In genomic region chr1:12191242-12192032, GRCh38 we compare ENCODE assay signal across 17 cellular contexts. TPM values are rescaled to one million over a fixed set of nuclear protein-coding genes. Genes with fewer than 3 reads are reported as not detected.
A peak's percentile ranks its signal among the peaks of the same experiment; 100 is the strongest.
DNase-seq lines count a peak whose midpoint lies in the region; ATAC-seq, FAIRE-seq and TF ChIP-seq lines count a peak whose summit lies in the region.
"Had no signal": no experiment of that assay in that cellular context is flagged by ENCODE, and none has a peak within 500 bp of the region (broad histone marks: within the 10 kb centered on the region; RNA-seq: fewer than 3 reads in every experiment).

No MANE protein-coding gene starts in this region.

- no peak overlapping the region for H3K56ac ChIP-seq in H1 (replicated peaks; ENCODE audit: insufficient read length, low read depth, low read length)

- H3K9me3 ChIP-seq in H1 (ENCODE audit: insufficient read depth in 2 of 2, low read depth in 1 of 2, low read length in 1 of 2), result no peaks in the 10 kb centered on the region
- H3K9me3 ChIP-seq: body of pancreas had no signal

- TF ChIP-seq POLR2A in H1 (IDR thresholded peaks at IDR 0.05; ENCODE audit: control extremely low read depth in 1 of 2, low read depth in 2 of 2, low read length in 2 of 2) (no peak), GM18505 (IDR thresholded peaks at IDR 0.05; ENCODE audit: borderline replicate concordance, extremely low read depth, insufficient read depth, insufficient read length) (no peak)

- no peak overlapping the region for H3K9ac ChIP-seq in H1 (replicated peaks in 1 of 4; ENCODE audit: extremely low read depth in 1 of 4, low read depth in 3 of 4, low read length in 3 of 4)

- H3K4me1 Mint-ChIP-seq in activated naive CD8-positive, alpha-beta T cell treated with anti-CD3 and anti-CD28 coated beads, Interleukin-2, amount 10 ng/mL, durations not matched to agents 7 days and 5 days, result peaks cover 57% of the 10 kb centered on the region
- peaks cover 34% of the 10 kb centered on the region for H3K4me1 Mint-ChIP-seq in activated naive CD8-positive, alpha-beta T cell treated with anti-CD3 and anti-CD28 coated beads, Interleukin-2, amount 50 U/mL, for 24 hours
- H3K4me1 Mint-ChIP-seq in stimulated activated memory B cell treated with anti-CD40 and anti-IgM and Interleukin-4, amounts not matched to agents 10 μg/mL and 1 μg/mL and 100 μg/mL, for 72 hours, result peaks cover 76% of the 10 kb centered on the region

- peaks cover 0 to 6% (median 2%) of the 10 kb centered on the region in 4 experiments; a peak in 6 of 7 replicates for H3K4me1 ChIP-seq in H1 (replicated peaks in 1 of 4; ENCODE audit: control insufficient read depth in 3 of 4, insufficient read depth in 4 of 4, low read length in 3 of 4)
- H3K4me1 ChIP-seq: body of pancreas had no signal

- H3K14ac ChIP-seq in H1 (ENCODE audit: insufficient read length), result no peak overlapping the region

- H2AFZ ChIP-seq in H1 (ENCODE audit: low read length), result no peak overlapping the region

- H3K79me1 ChIP-seq in H1 (ENCODE audit: low read depth, low read length), result no peaks in the 10 kb centered on the region

- H3K36me3 Mint-ChIP-seq in activated naive CD8-positive, alpha-beta T cell treated with anti-CD3 and anti-CD28 coated beads, Interleukin-2, amount 10 ng/mL, durations not matched to agents 7 days and 5 days, result peaks cover 55% of the 10 kb centered on the region
- H3K36me3 Mint-ChIP-seq in activated naive CD8-positive, alpha-beta T cell treated with anti-CD3 and anti-CD28 coated beads, Interleukin-2, amount 50 U/mL, for 24 hours (ENCODE audit: low read depth), result peaks cover 62% of the 10 kb centered on the region
- peaks cover 74% of the 10 kb centered on the region for H3K36me3 Mint-ChIP-seq in stimulated activated memory B cell treated with anti-CD40 and anti-IgM and Interleukin-4, amounts not matched to agents 10 μg/mL and 1 μg/mL and 100 μg/mL, for 72 hours

- no peak overlapping the region for H2AK5ac ChIP-seq in H1 (ENCODE audit: low read depth, low read length)

- peak overlapping the region; percentile 25 for H3K27ac Mint-ChIP-seq in activated naive CD8-positive, alpha-beta T cell treated with anti-CD3 and anti-CD28 coated beads, Interleukin-2, amount 10 ng/mL, durations not matched to agents 7 days and 5 days
- no peak overlapping the region for H3K27ac Mint-ChIP-seq in activated naive CD8-positive, alpha-beta T cell treated with anti-CD3 and anti-CD28 coated beads, Interleukin-2, amount 50 U/mL, for 24 hours
- H3K27ac Mint-ChIP-seq in stimulated activated memory B cell treated with anti-CD40 and anti-IgM and Interleukin-4, amounts not matched to agents 10 μg/mL and 1 μg/mL and 100 μg/mL, for 72 hours, result peak overlapping the region; percentile 35
- H3K27ac Mint-ChIP-seq: IgD-negative memory B cell had no signal

- POLR2A ChIA-PET in activated naive CD8-positive, alpha-beta T cell treated with anti-CD3 and anti-CD28 coated beads, Interleukin-2, amount 10 ng/mL, durations not matched to agents 7 days and 5 days (lab: Charles Lee), result interaction anchor here (1.2 kb wide), 1 partner anchor 66 kb away, joined by 4 read pairs; no protein-coding TSS in a partner anchor
- POLR2A ChIA-PET in HEK293T (lab: Yijun Ruan, JAX), result no interaction called here
- POLR2A ChIA-PET in H1 (lab: Charles Lee; ENCODE audit: partially characterized antibody), result no interaction called here

- H3K9me3 Mint-ChIP-seq in activated naive CD8-positive, alpha-beta T cell treated with anti-CD3 and anti-CD28 coated beads, Interleukin-2, amount 10 ng/mL, durations not matched to agents 7 days and 5 days, result no peaks in the 10 kb centered on the region
- H3K9me3 Mint-ChIP-seq in activated naive CD8-positive, alpha-beta T cell treated with anti-CD3 and anti-CD28 coated beads, Interleukin-2, amount 50 U/mL, for 24 hours, result no peaks in the 10 kb centered on the region
- no peaks in the 10 kb centered on the region for H3K9me3 Mint-ChIP-seq in stimulated activated memory B cell treated with anti-CD40 and anti-IgM and Interleukin-4, amounts not matched to agents 10 μg/mL and 1 μg/mL and 100 μg/mL, for 72 hours
- H3K9me3 Mint-ChIP-seq: IgD-negative memory B cell had no signal

- CTCF ChIA-PET in HEK293T (lab: Yijun Ruan, JAX), result no interaction called here
- CTCF ChIA-PET in H1 (lab: Charles Lee; ENCODE audit: partially characterized antibody), result interaction anchor here (0.8 to 9.7 kb wide), 7 partner anchors 9 to 84 kb away, joined by 3 to 165 read pairs (median 5); no protein-coding TSS in a partner anchor

- no peak overlapping the region for H2BK12ac ChIP-seq in H1 (ENCODE audit: low read depth, low read length)

- peak in 1 of 2 experiments; percentile 99; a peak in 1 of 3 replicates for TF ChIP-seq EP300 in H1 (IDR thresholded peaks at IDR 0.05; ENCODE audit: borderline replicate concordance in 1 of 2, low read depth in 2 of 2, low read length in 2 of 2)

- no peak overlapping the region for H3K4me3 ChIP-seq in H1 (ENCODE audit: extremely low read depth in 1 of 4, insufficient read depth in 2 of 4, low read depth in 3 of 4, low read length in 4 of 4)
- H3K4me3 ChIP-seq: body of pancreas, dorsolateral prefrontal cortex had no signal

- no peak for FAIRE-seq in H1 (lab: Jason Lieb, UNC)
- FAIRE-seq: small intestine had no signal

- H3K23me2 ChIP-seq in H1 (ENCODE audit: low read depth, low read length), result no peaks in the 10 kb centered on the region

- no peaks in the 10 kb centered on the region for H3K36me3 ChIP-seq in H1 (ENCODE audit: control insufficient read depth in 2 of 4, insufficient read depth in 4 of 4, low read length in 3 of 4)

- no peak overlapping the region for H3K4me3 Mint-ChIP-seq in activated naive CD8-positive, alpha-beta T cell treated with anti-CD3 and anti-CD28 coated beads, Interleukin-2, amount 10 ng/mL, durations not matched to agents 7 days and 5 days
- no peak overlapping the region for H3K4me3 Mint-ChIP-seq in activated naive CD8-positive, alpha-beta T cell treated with anti-CD3 and anti-CD28 coated beads, Interleukin-2, amount 50 U/mL, for 24 hours
- H3K4me3 Mint-ChIP-seq in stimulated activated memory B cell treated with anti-CD40 and anti-IgM and Interleukin-4, amounts not matched to agents 10 μg/mL and 1 μg/mL and 100 μg/mL, for 72 hours, result no peak overlapping the region
- H3K4me3 Mint-ChIP-seq: B cell, IgD-negative memory B cell had no signal

- no peaks in the 10 kb centered on the region for H4K20me1 ChIP-seq in H1 (replicated peaks in 1 of 2; ENCODE audit: control insufficient read depth in 1 of 2, insufficient read depth in 2 of 2, low read length in 2 of 2)

- TF ChIP-seq RAD21 in H1 (IDR thresholded peaks at IDR 0.05 in 1 of 2, conservative IDR thresholded peaks at IDR 0.05 in 1 of 2; ENCODE audit: low read depth in 2 of 2, low read length in 2 of 2), result no peak

- DNase-seq in activated naive CD8-positive, alpha-beta T cell treated with anti-CD3 and anti-CD28 coated beads, Interleukin-2, amount 10 ng/mL, durations not matched to agents 7 days and 5 days, result no peak
- no peak for DNase-seq in activated naive CD8-positive, alpha-beta T cell treated with anti-CD3 and anti-CD28 coated beads, Interleukin-2, amount 50 U/mL, for 24 hours
- peak; percentile 59 for DNase-seq in HEK293T (ENCODE audit: extremely low spot score)
- DNase-seq in H1 (ENCODE audit: low read depth in 1 of 2, low spot score in 2 of 2), result no peak
- no peak for DNase-seq in NOMO-1 treated with DMSO at 0.1 percent for 48 hours (lab: John Stamatoyannopoulos, UW; ENCODE audit: unreplicated experiment)
- DNase-seq: activated CD4-positive, CD25-positive, alpha-beta regulatory T cell treated with anti-CD3 and anti-CD28 coated beads, Interleukin-2, amount 50 U/mL, for 72 hours; body of pancreas; dorsolateral prefrontal cortex; erythroblast; GOT3; NCI-H2107; Right ventricle myocardium superior; small intestine had no signal

- no peak overlapping the region for H3K23ac ChIP-seq in H1 (ENCODE audit: insufficient read length)

- H3K79me2 ChIP-seq in H1 (ENCODE audit: control insufficient read depth in 1 of 2, insufficient read depth in 2 of 2, low read length in 2 of 2), result no peaks in the 10 kb centered on the region

- H4K5ac ChIP-seq in H1 (ENCODE audit: insufficient read length, low read depth, low read length), result no peak overlapping the region

- H4K91ac ChIP-seq in H1 (replicated peaks; ENCODE audit: insufficient read length, low read length), result no peak overlapping the region

- no peak overlapping the region for H3K18ac ChIP-seq in H1 (ENCODE audit: extremely low read depth, low read length)

- no peak overlapping the region for H3K27ac ChIP-seq in H1 (ENCODE audit: low read depth, low read length)
- H3K27ac ChIP-seq: body of pancreas, dorsolateral prefrontal cortex had no signal

- H2BK15ac ChIP-seq in H1 (ENCODE audit: low read length), result 0 out of 2 replicates have a peak overlapping the region, but pooled peaks have one; percentile 10

- H3K4ac ChIP-seq in H1 (replicated peaks; ENCODE audit: insufficient read length, low read depth, low read length), result no peak overlapping the region

- no peak overlapping the region for H2BK120ac ChIP-seq in H1 (replicated peaks; ENCODE audit: low read depth, low read length)

- H2BK5ac ChIP-seq in H1 (ENCODE audit: low read depth, low read length), result no peak overlapping the region

- H4K8ac ChIP-seq in H1 (ENCODE audit: extremely low read depth, insufficient read depth, low read length), result peak overlapping the region; percentile 89

- no peaks in the 10 kb centered on the region; a peak in 1 of 7 replicates for H3K27me3 ChIP-seq in H1 (replicated peaks in 1 of 4; ENCODE audit: control insufficient read depth in 3 of 4, extremely low read depth in 1 of 4, insufficient read depth in 3 of 4, low read length in 3 of 4)
- H3K27me3 ChIP-seq: body of pancreas had no signal

- no peak overlapping the region for H2BK20ac ChIP-seq in H1 (ENCODE audit: low read length)

- ATAC-seq in activated naive CD8-positive, alpha-beta T cell treated with anti-CD3 and anti-CD28 coated beads, Interleukin-2, amount 10 ng/mL, durations not matched to agents 7 days and 5 days (ENCODE audit: low read depth), result no peak
- ATAC-seq in activated naive CD8-positive, alpha-beta T cell treated with anti-CD3 and anti-CD28 coated beads, Interleukin-2, amount 50 U/mL, for 24 hours, result no peak
- ATAC-seq in stimulated activated memory B cell treated with anti-CD40 and anti-IgM and Interleukin-4, amounts not matched to agents 10 μg/mL and 1 μg/mL and 100 μg/mL, for 72 hours, result no peak
- ATAC-seq in GM18505 (IDR thresholded peaks at IDR 0.05; ENCODE audit: unreplicated experiment), result no peak
- ATAC-seq: body of pancreas had no signal

- WGBS in H1 (ENCODE audit: extremely low coverage in 1 of 2, insufficient coverage in 1 of 2, insufficient read length in 1 of 2, insufficient replicate concordance in 2 of 2, low coverage in 1 of 2, low lambda C conversion rate in 2 of 2, missing lambda C conversion rate in 1 of 2), 2 experiments, result 95% methylated on average over 31 of the region's 58 CpGs; no CpG with 5 or more reads in 1 of the 2 experiments

- TF ChIP-seq CTCF in H1 (IDR thresholded peaks at IDR 0.05; ENCODE audit: control extremely low read depth in 1 of 3, insufficient read depth in 1 of 3, low read depth in 1 of 3, low read length in 3 of 3), result no peak

- no peaks in the 10 kb centered on the region for H3K27me3 Mint-ChIP-seq in activated naive CD8-positive, alpha-beta T cell treated with anti-CD3 and anti-CD28 coated beads, Interleukin-2, amount 10 ng/mL, durations not matched to agents 7 days and 5 days
- no peaks in the 10 kb centered on the region for H3K27me3 Mint-ChIP-seq in activated naive CD8-positive, alpha-beta T cell treated with anti-CD3 and anti-CD28 coated beads, Interleukin-2, amount 50 U/mL, for 24 hours
- H3K27me3 Mint-ChIP-seq in stimulated activated memory B cell treated with anti-CD40 and anti-IgM and Interleukin-4, amounts not matched to agents 10 μg/mL and 1 μg/mL and 100 μg/mL, for 72 hours, result no peaks in the 10 kb centered on the region
- H3K27me3 Mint-ChIP-seq: B cell, IgD-negative memory B cell had no signal

- no peak overlapping the region for H3K4me2 ChIP-seq in H1 (ENCODE audit: insufficient read depth in 1 of 2, low read depth in 2 of 2, low read length in 2 of 2)

RNA-seq across cellular contexts. Expression of gene TNFRSF1B, which starts 24.6 kb away (rescaled TPM):
- 100 to 1,000 TPM; 215 to 246 TPM for total RNA-seq in activated naive CD8-positive, alpha-beta T cell treated with anti-CD3 and anti-CD28 coated beads, Interleukin-2, amount 10 ng/mL, durations not matched to agents 7 days and 5 days
- 2.8 and 2.9 TPM in 2 replicates for total RNA-seq in H1 (2021; fragmentation: NEBNext Ultra II Directional; extraction: Animal tissue kit (Norgen Biotek cat#: 25700))
- 1.7 and 2.4 TPM in 2 replicates for polyA plus RNA-seq in H1 (2011; rRNA removed)
- 1.8 TPM for polyA plus RNA-seq in H1 (2011; cell fraction: cytosol; rRNA removed)
- polyA plus RNA-seq in H1 (2011; cell fraction: nucleus; rRNA removed), result 2.5 TPM
- polyA plus RNA-seq in H1 (2012, experiment 1 of 2), result 1.3 to 2.6 TPM (median 2.1 TPM) in 4 replicates
- 1.3 TPM for polyA plus RNA-seq in H1 (2012, experiment 2 of 2)
- polyA plus RNA-seq in H1 (2013, experiment 1 of 2), result 2.9 TPM
- 3.5 TPM for polyA plus RNA-seq in H1 (2013, experiment 2 of 2)
- polyA minus RNA-seq in H1 (2011; rRNA and poly(A)+ RNA removed), result 1.1 and 1.5 TPM in 2 replicates
- 0.88 TPM for polyA minus RNA-seq in H1 (2011; cell fraction: cytosol; rRNA and poly(A)+ RNA removed)
- 0.90 TPM for polyA minus RNA-seq in H1 (2011; cell fraction: nucleus; rRNA and poly(A)+ RNA removed)

RNA-seq across cellular contexts. Expression of gene VPS13D, which starts 38.4 kb away (rescaled TPM):
- 10 to 100 TPM; 52.6 to 53.3 TPM for total RNA-seq in activated naive CD8-positive, alpha-beta T cell treated with anti-CD3 and anti-CD28 coated beads, Interleukin-2, amount 10 ng/mL, durations not matched to agents 7 days and 5 days
- 31.2 and 32.7 TPM in 2 replicates for total RNA-seq in H1 (2021; fragmentation: NEBNext Ultra II Directional; extraction: Animal tissue kit (Norgen Biotek cat#: 25700))
- polyA plus RNA-seq in H1 (2011; rRNA removed), result 9.7 and 10.9 TPM in 2 replicates
- polyA plus RNA-seq in H1 (2011; cell fraction: cytosol; rRNA removed), result 14.7 TPM
- polyA plus RNA-seq in H1 (2011; cell fraction: nucleus; rRNA removed), result 27.4 TPM
- 13.6 to 16.4 TPM (median 14.6 TPM) in 4 replicates for polyA plus RNA-seq in H1 (2012, experiment 1 of 2)
- 1.1 TPM for polyA plus RNA-seq in H1 (2012, experiment 2 of 2)
- 5.6 TPM for polyA plus RNA-seq in H1 (2013, experiment 1 of 2)
- polyA plus RNA-seq in H1 (2013, experiment 2 of 2), result 6.0 TPM
- 64.9 and 68.5 TPM in 2 replicates for polyA minus RNA-seq in H1 (2011; rRNA and poly(A)+ RNA removed)
- 33.0 TPM for polyA minus RNA-seq in H1 (2011; cell fraction: cytosol; rRNA and poly(A)+ RNA removed)
- 80.2 TPM for polyA minus RNA-seq in H1 (2011; cell fraction: nucleus; rRNA and poly(A)+ RNA removed)

Comparison
In these comparisons a context has a peak if more than half of its experiments do, and no peak if none do; other contexts are left out.
1. RNA of gene TNFRSF1B, which starts 24.6 kb away (total RNA-seq): 215 to 246 TPM in activated naive CD8-positive, alpha-beta T cell treated with anti-CD3 and anti-CD28 coated beads, Interleukin-2, amount 10 ng/mL, durations not matched to agents 7 days and 5 days; 2.8 to 2.9 TPM in H1; every median in the first group is over 10 times any median in the second.